ENCODE assay signal across 23 cellular contexts in genomic region chr4:186680649-186681048, GRCh38. TPM values are rescaled to one million over a fixed set of nuclear protein-coding genes. Genes with fewer than 3 reads are reported as not detected.
"Had no signal": no experiment of that assay in that cellular context is flagged by ENCODE, and none has a peak within 500 bp of the region (broad histone marks: within the 10 kb centered on the region; RNA-seq: fewer than 3 reads in every experiment).

No MANE protein-coding gene starts in this region.

- H3K9me3 Mint-ChIP-seq: activated CD4-positive, alpha-beta T cell treated with anti-CD3 and anti-CD28 coated beads, Interleukin-2, amount 10 ng/mL, durations not matched to agents 7 days and 5 days had no signal

- ATAC-seq: activated CD4-positive, CD25-positive, alpha-beta regulatory T cell treated with anti-CD3 and anti-CD28 coated beads, Interleukin-2, amount 50 U/mL, for 24 hours; activated CD8-positive, alpha-beta T cell treated with anti-CD3 and anti-CD28 coated beads, Interleukin-2, amount 10 ng/mL, durations not matched to agents 7 days and 5 days; activated naive CD8-positive, alpha-beta T cell treated with anti-CD3 and anti-CD28 coated beads, Interleukin-2, amount 50 U/mL, for 24 hours; naive thymus-derived CD8-positive, alpha-beta T cell had no signal

- H3K27ac ChIP-seq: colonic mucosa, epithelial cell of prostate, left ventricle myocardium inferior had no signal

- FAIRE-seq: keratinocyte had no signal

- DNase-seq: activated CD4-positive, alpha-beta T cell treated with anti-CD3 and anti-CD28 coated beads, Interleukin-2, amount 10 ng/mL, durations not matched to agents 7 days and 5 days; activated CD8-positive, alpha-beta T cell treated with anti-CD3 and anti-CD28 coated beads, Interleukin-2, amount 10 ng/mL, durations not matched to agents 7 days and 5 days; activated naive CD4-positive, alpha-beta T cell treated with anti-CD3 and anti-CD28 coated beads, Interleukin-2, amount 10 ng/mL, durations not matched to agents 7 days and 5 days; activated naive CD8-positive, alpha-beta T cell treated with anti-CD3 and anti-CD28 coated beads, Interleukin-2, amount 50 U/mL, for 24 hours; activated T-cell treated with anti-CD3 and anti-CD28 coated beads, Interleukin-2, amount 50 U/mL, for 24 hours; anterior cingulate cortex; central memory CD4-positive, alpha-beta T cell; colonic mucosa; endodermal cell; foreskin melanocyte; left ventricle myocardium inferior; naive thymus-derived CD8-positive, alpha-beta T cell; posterior cingulate gyrus; retina; stimulated activated CD4-positive, alpha-beta T cell treated with anti-CD3 and anti-CD28 coated beads, Interleukin-12 subunit alpha, Interleukin-12 subunit beta, amount 100 ng/mL, for 4 hours; stimulated activated CD4-positive, alpha-beta T cell treated with anti-CD3 and anti-CD28 coated beads, Interleukin-1b, Interleukin-23, amount 100 ng/mL, for 48 hours; stimulated activated CD8-positive, alpha-beta memory T cell treated with anti-CD3 and anti-CD28 coated beads, Interleukin-4, amount 100 ng/mL, for 48 hours; stimulated activated naive CD4-positive, alpha-beta T cell; T1000 had no signal

- H3K27me3 ChIP-seq: colonic mucosa had no signal

- H3K4me3 ChIP-seq: colonic mucosa, left ventricle myocardium inferior had no signal

- H3K27ac Mint-ChIP-seq: activated CD4-positive, alpha-beta T cell treated with anti-CD3 and anti-CD28 coated beads, Interleukin-2, amount 10 ng/mL, durations not matched to agents 7 days and 5 days; activated CD8-positive, alpha-beta T cell treated with anti-CD3 and anti-CD28 coated beads, Interleukin-2, amount 10 ng/mL, durations not matched to agents 7 days and 5 days; activated naive CD4-positive, alpha-beta T cell treated with anti-CD3 and anti-CD28 coated beads, Interleukin-2, amount 10 ng/mL, durations not matched to agents 7 days and 5 days; activated naive CD8-positive, alpha-beta T cell treated with anti-CD3 and anti-CD28 coated beads, Interleukin-2, amount 50 U/mL, for 24 hours; activated T-cell treated with anti-CD3 and anti-CD28 coated beads, Interleukin-2, amount 50 U/mL, for 24 hours; endodermal cell; naive thymus-derived CD8-positive, alpha-beta T cell had no signal

- H3K4me1 Mint-ChIP-seq: activated CD4-positive, alpha-beta T cell treated with anti-CD3 and anti-CD28 coated beads, Interleukin-2, amount 10 ng/mL, durations not matched to agents 7 days and 5 days; activated naive CD4-positive, alpha-beta T cell treated with anti-CD3 and anti-CD28 coated beads, Interleukin-2, amount 10 ng/mL, durations not matched to agents 7 days and 5 days; activated naive CD8-positive, alpha-beta T cell treated with anti-CD3 and anti-CD28 coated beads, Interleukin-2, amount 50 U/mL, for 24 hours; naive thymus-derived CD8-positive, alpha-beta T cell had no signal

- H3K4me3 Mint-ChIP-seq: activated CD4-positive, alpha-beta T cell treated with anti-CD3 and anti-CD28 coated beads, Interleukin-2, amount 10 ng/mL, durations not matched to agents 7 days and 5 days; activated CD8-positive, alpha-beta T cell treated with anti-CD3 and anti-CD28 coated beads, Interleukin-2, amount 10 ng/mL, durations not matched to agents 7 days and 5 days; activated naive CD4-positive, alpha-beta T cell treated with anti-CD3 and anti-CD28 coated beads, Interleukin-2, amount 10 ng/mL, durations not matched to agents 7 days and 5 days; activated naive CD8-positive, alpha-beta T cell treated with anti-CD3 and anti-CD28 coated beads, Interleukin-2, amount 50 U/mL, for 24 hours; activated T-cell treated with anti-CD3 and anti-CD28 coated beads, Interleukin-2, amount 50 U/mL, for 24 hours; brain; endodermal cell; naive thymus-derived CD8-positive, alpha-beta T cell had no signal

- H3K36me3 ChIP-seq: colonic mucosa, left ventricle myocardium inferior had no signal

- H3K4me1 ChIP-seq: colonic mucosa had no signal

- H3K36me3 Mint-ChIP-seq: activated naive CD4-positive, alpha-beta T cell treated with anti-CD3 and anti-CD28 coated beads, Interleukin-2, amount 10 ng/mL, durations not matched to agents 7 days and 5 days; naive thymus-derived CD8-positive, alpha-beta T cell had no signal

- H3K27me3 Mint-ChIP-seq: activated CD4-positive, alpha-beta T cell treated with anti-CD3 and anti-CD28 coated beads, Interleukin-2, amount 10 ng/mL, durations not matched to agents 7 days and 5 days; activated naive CD4-positive, alpha-beta T cell treated with anti-CD3 and anti-CD28 coated beads, Interleukin-2, amount 10 ng/mL, durations not matched to agents 7 days and 5 days; activated naive CD8-positive, alpha-beta T cell treated with anti-CD3 and anti-CD28 coated beads, Interleukin-2, amount 50 U/mL, for 24 hours; activated T-cell treated with anti-CD3 and anti-CD28 coated beads, Interleukin-2, amount 50 U/mL, for 24 hours; brain had no signal

- H3K9me3 ChIP-seq: colonic mucosa, left ventricle myocardium inferior had no signal

RNA-seq across cellular contexts. Expression of gene FAT1, which starts 43.0 kb away (rescaled TPM):
- total RNA-seq: activated CD8-positive, alpha-beta T cell treated with anti-CD3 and anti-CD28 coated beads, Interleukin-2, amount 10 ng/mL, durations not matched to agents 7 days and 5 days; naive thymus-derived CD8-positive, alpha-beta T cell had no signal
- polyA plus RNA-seq: naive thymus-derived CD8-positive, alpha-beta T cell had no signal
